Comparison of ENCODE assay signal across 9 cellular contexts in the genomic region with DNA sequence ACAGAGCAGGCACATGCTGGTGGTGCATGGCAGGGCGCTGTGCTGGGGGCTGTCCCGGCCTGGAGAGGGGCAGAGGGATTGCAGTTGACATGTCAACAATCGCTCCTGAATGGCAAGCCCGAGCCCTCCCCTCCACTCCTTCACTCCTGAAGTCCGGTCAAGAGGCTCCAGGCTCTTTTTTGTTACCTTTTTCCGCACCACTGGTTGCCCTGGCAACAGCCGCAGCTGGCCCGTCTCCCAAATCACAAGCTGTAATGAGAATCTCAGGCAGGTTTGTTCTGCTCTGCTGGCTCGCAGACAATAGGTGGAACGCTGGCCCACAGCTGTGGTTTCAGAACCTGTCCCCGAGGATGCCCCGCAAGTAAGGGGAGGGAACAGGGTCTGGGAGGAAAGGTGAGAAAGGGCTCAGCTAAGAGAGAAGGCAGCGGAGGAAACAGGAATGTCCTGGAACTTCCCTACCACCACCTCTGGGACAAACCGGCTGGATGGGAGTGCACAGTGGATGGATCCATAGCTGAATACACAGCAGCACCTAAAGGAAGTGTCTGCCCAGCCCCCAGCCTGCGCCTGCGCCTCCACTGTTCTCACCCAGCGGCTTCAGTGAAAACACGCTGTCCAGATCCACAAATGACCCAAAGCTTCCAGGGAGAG. TPM values are rescaled to one million over a fixed set of nuclear protein-coding genes. Genes with fewer than 3 reads are reported as not detected.
A peak's percentile ranks its signal among the peaks of the same experiment; 100 is the strongest.
DNase-seq lines count a peak whose midpoint lies in the region; ATAC-seq and TF ChIP-seq lines count a peak whose summit lies in the region.
"Had no signal": no experiment of that assay in that cellular context is flagged by ENCODE, and none has a peak within 500 bp of the region (broad histone marks: within the 10 kb centered on the region; RNA-seq: fewer than 3 reads in every experiment).

No MANE protein-coding gene starts in this region.

- peak; percentile 44 for ATAC-seq in HG02973 (IDR thresholded peaks at IDR 0.05; ENCODE audit: unreplicated experiment)
- ATAC-seq in foreskin keratinocyte, result peak; percentile 51

- H3K27me3 Mint-ChIP-seq in activated naive CD8-positive, alpha-beta T cell treated with anti-CD3 and anti-CD28 coated beads for 36 hours, result peaks cover 5% of the 10 kb centered on the region

- TF ChIP-seq POLR2A in spleen (IDR thresholded peaks at IDR 0.05), result no peak

- intact Hi-C loops in spleen (cut with DNase I; ENCODE audit: low total_unique reads), result no loop called here

- H3K4me3 ChIP-seq in spleen, result no peak overlapping the region

- H3K4me1 Mint-ChIP-seq in activated naive CD8-positive, alpha-beta T cell treated with anti-CD3 and anti-CD28 coated beads for 36 hours, result peaks cover 3% of the 10 kb centered on the region
- H3K4me1 Mint-ChIP-seq: activated naive CD4-positive, alpha-beta T cell treated with anti-CD3 and anti-CD28 coated beads, Interleukin-2, amount 50 U/mL, for 24 hours had no signal

- no peaks in the 10 kb centered on the region for H3K9me3 ChIP-seq in ES-I3 (ENCODE audit: control insufficient read depth, insufficient read depth, low read length)
- H3K9me3 ChIP-seq in spleen, result peaks cover 0 to 13% (median 0%) of the 10 kb centered on the region in 8 donors

- H3K36me3 Mint-ChIP-seq in activated naive CD8-positive, alpha-beta T cell treated with anti-CD3 and anti-CD28 coated beads for 36 hours, result no peaks in the 10 kb centered on the region
- H3K36me3 Mint-ChIP-seq: activated naive CD4-positive, alpha-beta T cell treated with anti-CD3 and anti-CD28 coated beads, Interleukin-2, amount 50 U/mL, for 24 hours had no signal

- TF ChIP-seq CTCF in foreskin keratinocyte (conservative IDR thresholded peaks at IDR 0.05) (peak; percentile 33), spleen (IDR thresholded peaks at IDR 0.05 in 8 of 11, conservative IDR thresholded peaks at IDR 0.05 in 3 of 11) (no peak)

- H3K27ac Mint-ChIP-seq in activated naive CD8-positive, alpha-beta T cell treated with anti-CD3 and anti-CD28 coated beads for 36 hours, result no peak overlapping the region

- 45 to 65% (median 49%) methylated on average over 18 of the region's 18 CpGs for WGBS in spleen, 5 donors

- H3K27me3 ChIP-seq in foreskin keratinocyte (no peaks in the 10 kb centered on the region), spleen (replicated peaks in 1 of 7) (peaks cover 0 to 25% (median 0%) of the 10 kb centered on the region in 7 donors)

- H3K27ac ChIP-seq in foreskin keratinocyte, result peak overlapping the region; percentile 97
- H3K27ac ChIP-seq in spleen, result no peak overlapping the region

- no peaks in the 10 kb centered on the region for H3K9me3 Mint-ChIP-seq in activated naive CD8-positive, alpha-beta T cell treated with anti-CD3 and anti-CD28 coated beads for 36 hours
- H3K9me3 Mint-ChIP-seq: activated naive CD4-positive, alpha-beta T cell treated with anti-CD3 and anti-CD28 coated beads, Interleukin-2, amount 50 U/mL, for 24 hours had no signal

- DNase-seq in NCI-H345 treated with DMSO at 0.1 percent for 48 hours (lab: John Stamatoyannopoulos, UW; ENCODE audit: unreplicated experiment) (peak; percentile 74), foreskin keratinocyte (peak; percentile 84 to 90), spleen (peak; percentile 79), HUDEP-2 (lab: John Stamatoyannopoulos, UW; ENCODE audit: unreplicated experiment in 76 of 76) (no peak), C1 segment of cervical spinal cord (lab: John Stamatoyannopoulos, UW) (no peak)
- DNase-seq in activated naive CD8-positive, alpha-beta T cell treated with anti-CD3 and anti-CD28 coated beads for 36 hours, result no peak

- no peak overlapping the region for H3K4me3 Mint-ChIP-seq in activated naive CD8-positive, alpha-beta T cell treated with anti-CD3 and anti-CD28 coated beads for 36 hours
- H3K4me3 Mint-ChIP-seq: activated naive CD4-positive, alpha-beta T cell treated with anti-CD3 and anti-CD28 coated beads, Interleukin-2, amount 50 U/mL, for 24 hours had no signal

- H3K4me1 ChIP-seq in ES-I3 (ENCODE audit: insufficient read depth, low read length) (peaks cover 34% of the 10 kb centered on the region), foreskin keratinocyte (peaks cover 32% of the 10 kb centered on the region), spleen (peaks cover 0 to 32% (median 22%) of the 10 kb centered on the region in 6 donors)

- peak overlapping the region; percentile 4; the same call in 1 of the 2 replicates for H3K9ac ChIP-seq in ES-I3 (ENCODE audit: low read depth, low read length)

- H3K36me3 ChIP-seq in ES-I3 (ENCODE audit: insufficient read depth, low read length), result no peaks in the 10 kb centered on the region
- H3K36me3 ChIP-seq in spleen, result no peaks in the 10 kb centered on the region

RNA-seq across cellular contexts. Expression of gene CALML3, which starts 58.9 kb away (rescaled TPM):
- 2.7 and 4.7 TPM in 2 replicates for total RNA-seq in foreskin keratinocyte
- 4.5 and 8.0 TPM in 2 replicates for polyA plus RNA-seq in foreskin keratinocyte
- not detected for total RNA-seq in spleen
- polyA plus RNA-seq in spleen, result under 1 TPM in 1 of 3 donors, not detected in 2; 0.10 TPM
- total RNA-seq in activated naive CD8-positive, alpha-beta T cell treated with anti-CD3 and anti-CD28 coated beads for 36 hours, result not detected

Comparison
In these comparisons a context has a peak if more than half of its experiments do, and no peak if none do; other contexts are left out.
1. DNase-seq: peak in NCI-H345 treated with DMSO at 0.1 percent for 48 hours (single experiment), foreskin keratinocyte (2 of 2) and spleen (single experiment); none in activated naive CD8-positive, alpha-beta T cell treated with anti-CD3 and anti-CD28 coated beads for 36 hours (single experiment), HUDEP-2 (0 of 76) and C1 segment of cervical spinal cord (0 of 14).